ENCODE assay signal across 22 cellular contexts in the genomic region with DNA sequence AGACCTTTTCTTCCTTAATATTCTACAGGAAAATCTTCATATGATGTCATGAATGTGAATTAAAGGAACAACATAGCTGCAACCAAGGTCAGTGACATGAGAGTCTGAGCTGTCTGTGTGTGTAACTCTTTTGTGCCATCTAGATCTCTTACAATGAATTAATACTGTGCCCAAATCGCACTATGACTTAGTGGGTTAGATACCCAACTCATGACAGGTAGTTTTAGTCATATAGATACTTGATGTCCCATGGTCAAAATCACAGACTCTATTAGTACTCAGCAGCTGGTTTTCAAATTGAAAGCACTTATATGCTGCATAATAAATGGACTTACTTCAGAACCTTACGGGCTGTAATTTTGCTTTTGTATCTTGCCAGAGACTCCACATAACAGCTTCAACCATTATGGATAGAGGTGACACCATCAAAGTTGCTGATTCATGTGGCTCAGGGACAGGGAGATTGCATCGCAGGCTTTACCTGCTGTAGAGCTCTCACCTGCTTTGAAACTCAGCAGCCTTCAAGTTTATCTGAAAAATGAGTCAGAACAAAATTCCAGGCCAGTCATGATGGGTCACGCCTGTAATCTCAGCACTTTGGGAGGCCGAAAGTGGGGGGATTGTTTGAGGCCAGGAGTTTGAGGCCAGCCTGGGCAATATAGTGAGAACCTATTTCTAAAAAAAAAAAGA. TPM values are rescaled to one million over a fixed set of nuclear protein-coding genes. Genes with fewer than 3 reads are reported as not detected.
"Had no signal": no experiment of that assay in that cellular context is flagged by ENCODE, and none has a peak within 500 bp of the region (broad histone marks: within the 10 kb centered on the region; RNA-seq: fewer than 3 reads in every experiment).

No MANE protein-coding gene starts in this region.

- H3K27ac ChIP-seq: neutrophil, parathyroid adenoma had no signal

- FAIRE-seq: urothelium cell line had no signal

- H3K79me2 ChIP-seq: parathyroid adenoma had no signal

- ATAC-seq: effector memory CD8-positive, alpha-beta T cell; left lobe of liver; natural killer cell treated with Interleukin-12 subunit alpha and Interleukin-12 subunit beta and Interleukin-15 and Interleukin-18, amount 100 ng/mL, for 72 hours; sciatic nerve; T-cell had no signal

- H3K36me3 ChIP-seq: neutrophil had no signal

- H3K9me3 ChIP-seq: neutrophil had no signal

- H3K4me2 ChIP-seq: smooth muscle cell had no signal

- H3K4me1 ChIP-seq: parathyroid adenoma had no signal

- H2AFZ ChIP-seq: parathyroid adenoma had no signal

- H3K4me3 ChIP-seq: lung, smooth muscle cell had no signal

- H3K9ac ChIP-seq: parathyroid adenoma had no signal

- DNase-seq: activated CD4-positive, CD25-positive, alpha-beta regulatory T cell; activated CD8-positive, alpha-beta memory T cell treated with anti-CD3 and anti-CD28 coated beads for 24 hours; activated CD8-positive, alpha-beta memory T cell treated with anti-CD3 and anti-CD28 coated beads, Interleukin-2, amount 50 U/mL, for 48 hours; activated naive CD8-positive, alpha-beta T cell treated with anti-CD3 and anti-CD28 coated beads, Interleukin-2, amount 10 ng/mL, durations not matched to agents 7 days and 5 days; amygdala; caudate nucleus; effector memory CD8-positive, alpha-beta T cell; foreskin melanocyte; glutamatergic neuron; hypothalamus; islet precursor cell; stimulated activated CD4-positive, alpha-beta T cell treated with anti-CD3 and anti-CD28 coated beads, Interleukin-4, amount 100 ng/mL, for 1 hour; T-cell; T-helper 9 cell had no signal

RNA-seq across cellular contexts. Expression of a gene that starts 12.6 kb away (rescaled TPM):
- total RNA-seq: left lobe of liver had no signal
